23 cellular contexts compared by ENCODE assay signal in the genomic region with DNA sequence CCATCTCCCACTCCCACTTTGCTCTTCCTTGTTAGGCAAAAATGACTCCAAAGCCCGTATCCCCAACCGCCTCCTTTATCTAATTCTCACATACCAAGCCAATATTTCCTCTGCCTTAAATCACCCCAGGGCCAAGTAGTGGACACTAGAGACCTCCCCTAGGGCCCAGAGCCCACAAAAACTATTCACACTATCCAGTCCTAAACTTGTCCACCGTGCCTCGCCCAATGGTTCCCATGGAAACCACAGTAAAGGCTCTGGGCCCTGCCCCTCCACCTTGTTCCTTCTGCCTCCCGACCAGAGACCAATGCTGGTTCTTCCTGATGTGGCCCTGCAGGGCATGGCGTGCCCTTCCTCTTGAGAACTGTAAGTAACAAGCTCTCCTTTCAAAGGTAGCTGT. TPM values are rescaled to one million over a fixed set of nuclear protein-coding genes. Genes with fewer than 3 reads are reported as not detected.
DNase-seq lines count a peak whose midpoint lies in the region; ATAC-seq and TF ChIP-seq lines count a peak whose summit lies in the region.
"Had no signal": no experiment of that assay in that cellular context is flagged by ENCODE, and none has a peak within 500 bp of the region (broad histone marks: within the 10 kb centered on the region; RNA-seq: fewer than 3 reads in every experiment).

No MANE protein-coding gene starts in this region.

- no peak overlapping the region for H2AK5ac ChIP-seq in trophoblast cell (ENCODE audit: low read length)

- H4K12ac ChIP-seq in trophoblast cell (ENCODE audit: low read depth, low read length), result no peak overlapping the region

- H4K91ac ChIP-seq in trophoblast cell (ENCODE audit: low read depth, low read length), result no peak overlapping the region

- H3K4me3 ChIP-seq in endodermal cell (ENCODE audit: low read length) (no peak overlapping the region), trophoblast cell (ENCODE audit: low read depth, low read length) (no peak overlapping the region), SJCRH30 (no peak overlapping the region)
- H3K4me3 ChIP-seq: A549, GM12878, GM23248 had no signal

- H3K27me3 ChIP-seq in endodermal cell (ENCODE audit: control insufficient read depth, insufficient read depth, low read length, poor library complexity, severe bottlenecking) (no peaks in the 10 kb centered on the region), trophoblast cell (ENCODE audit: insufficient read depth, low read length) (no peaks in the 10 kb centered on the region), SJCRH30 (peaks cover 8% of the 10 kb centered on the region; the same call in 1 of the 2 replicates)

- WGBS in endodermal cell (ENCODE audit: insufficient coverage in 1 of 2, insufficient read length in 1 of 2), 2 experiments, result 90 to 96% methylated on average over 4 to 6 of the region's 6 CpGs
- no CpG with 5 or more reads among the region's 6 CpGs for WGBS in trophoblast cell (ENCODE audit: extremely low coverage, insufficient coverage, insufficient read length)

- no peak overlapping the region for H2BK5ac ChIP-seq in trophoblast cell (ENCODE audit: low read depth, low read length, poor library complexity)

- DNase-seq in ELF-1 (ENCODE audit: low read depth, low spot score) (peak; percentile 16), endodermal cell (peak; percentile 28), trophoblast cell (peak; percentile 98 to 99), SJCRH30 (no peak)
- no peak for DNase-seq in NK-92 treated with Interleukin-12 subunit alpha and Interleukin-12 subunit beta, amount 100 ng/mL, for 24 hours (lab: John Stamatoyannopoulos, UW)
- DNase-seq: 8988T; ACHN; C1 segment of cervical spinal cord; Calu3; CD4-positive, alpha-beta memory T cell; COR-L47; DMS53; DMS79 treated with DMSO at 0.1 percent for 48 hours; H7; HCEC 1CT had no signal

- H3K9me3 ChIP-seq in endodermal cell (ENCODE audit: control insufficient read depth, low read length) (no peaks in the 10 kb centered on the region), trophoblast cell (ENCODE audit: insufficient read depth, low read depth, low read length) (no peaks in the 10 kb centered on the region), SJCRH30 (replicated peaks) (no peaks in the 10 kb centered on the region)
- H3K9me3 ChIP-seq: A549 had no signal

- H3K4me3 Mint-ChIP-seq in endodermal cell (no peak overlapping the region), nephron (no peak overlapping the region)
- H3K4me3 Mint-ChIP-seq: CD4-positive, alpha-beta memory T cell had no signal

- H3K4me1 Mint-ChIP-seq in endodermal cell, result no peaks in the 10 kb centered on the region
- H3K4me1 Mint-ChIP-seq in nephron, result peaks cover 11% of the 10 kb centered on the region
- H3K4me1 Mint-ChIP-seq: CD4-positive, alpha-beta memory T cell had no signal

- TF ChIP-seq CTCF in endodermal cell (conservative IDR thresholded peaks at IDR 0.05) (no peak), nephron (IDR thresholded peaks at IDR 0.05; ENCODE audit: unreplicated experiment in 3 of 3) (no peak)

- no peak overlapping the region for H3K9ac ChIP-seq in endodermal cell (ENCODE audit: extremely low read depth, low read length, poor library complexity, severe bottlenecking)
- no peak overlapping the region for H3K9ac ChIP-seq in trophoblast cell (ENCODE audit: low read length)
- H3K9ac ChIP-seq: GM23248 had no signal

- H2AFZ ChIP-seq in trophoblast cell (ENCODE audit: insufficient read depth, low read length, poor library complexity), result no peak overlapping the region
- H2AFZ ChIP-seq: GM23248 had no signal

- no peaks in the 10 kb centered on the region for H3K36me3 Mint-ChIP-seq in endodermal cell (ENCODE audit: low read depth)
- H3K36me3 Mint-ChIP-seq in nephron (ENCODE audit: low read depth), result no peaks in the 10 kb centered on the region
- H3K36me3 Mint-ChIP-seq: CD4-positive, alpha-beta memory T cell had no signal

- H3K4ac ChIP-seq in trophoblast cell (ENCODE audit: low read depth, low read length), result no peak overlapping the region

- H3K4me2 ChIP-seq in trophoblast cell (ENCODE audit: low read length), result no peak overlapping the region
- H3K4me2 ChIP-seq: A549 had no signal

- no peaks in the 10 kb centered on the region for H3K79me1 ChIP-seq in trophoblast cell (ENCODE audit: low read length)

- no peak overlapping the region for H4K8ac ChIP-seq in trophoblast cell (ENCODE audit: low read depth, low read length)

- H3K4me1 ChIP-seq in endodermal cell (ENCODE audit: control insufficient read depth, insufficient read depth, low read length) (no peaks in the 10 kb centered on the region), trophoblast cell (ENCODE audit: control insufficient read depth in 1 of 2, insufficient read depth in 2 of 2, low read length in 2 of 2) (peaks cover 0 to 4% of the 10 kb centered on the region in 2 experiments), SJCRH30 (no peaks in the 10 kb centered on the region)
- H3K4me1 ChIP-seq: A549 had no signal

- H3K14ac ChIP-seq in trophoblast cell (ENCODE audit: low read length), result no peak overlapping the region

- H3K27ac Mint-ChIP-seq in endodermal cell, result no peak overlapping the region
- peak overlapping the region in 2 of 3 experiments; percentile 9 to 55 for H3K27ac Mint-ChIP-seq in nephron
- H3K27ac Mint-ChIP-seq: CD4-positive, alpha-beta memory T cell had no signal

- H3K27ac ChIP-seq in endodermal cell (ENCODE audit: low read depth, low read length) (no peak overlapping the region), trophoblast cell (ENCODE audit: low read depth, low read length) (no peak overlapping the region), SJCRH30 (no peak overlapping the region)
- H3K27ac ChIP-seq: A549, GM23248 had no signal

- H2BK12ac ChIP-seq in trophoblast cell (ENCODE audit: low read length), result no peak overlapping the region

- H2BK120ac ChIP-seq in trophoblast cell (ENCODE audit: insufficient read depth, low read length, poor library complexity), result no peak overlapping the region

- H3K27me3 Mint-ChIP-seq in endodermal cell (ENCODE audit: insufficient read depth) (no peaks in the 10 kb centered on the region), nephron (ENCODE audit: low read depth) (peaks cover 50% of the 10 kb centered on the region)

- ATAC-seq in GM19324 (IDR thresholded peaks at IDR 0.05; ENCODE audit: low FRiP score, unreplicated experiment), result no peak
- ATAC-seq: A549, GM12878 had no signal

- no peaks in the 10 kb centered on the region for H3K79me2 ChIP-seq in trophoblast cell (ENCODE audit: control insufficient read depth, insufficient read depth, low read length, poor library complexity)

- H3K9me3 Mint-ChIP-seq in endodermal cell, result no peaks in the 10 kb centered on the region
- peaks cover 6% of the 10 kb centered on the region for H3K9me3 Mint-ChIP-seq in nephron

- H3K36me3 ChIP-seq in endodermal cell (ENCODE audit: control insufficient read depth, insufficient read depth, low read length) (no peaks in the 10 kb centered on the region), trophoblast cell (ENCODE audit: control insufficient read depth in 1 of 2, insufficient read depth in 2 of 2, low read length in 2 of 2) (no peaks in the 10 kb centered on the region), SJCRH30 (no peaks in the 10 kb centered on the region)

- H3K23ac ChIP-seq in trophoblast cell (ENCODE audit: low read length), result no peak overlapping the region

- no peak overlapping the region for H3K18ac ChIP-seq in trophoblast cell (ENCODE audit: low read length)

RNA-seq across cellular contexts. Expression of a gene that starts 11.8 kb away (rescaled TPM):
- not detected for total RNA-seq in endodermal cell
- polyA plus RNA-seq in endodermal cell (2013, experiment 1 of 2), result not detected
- not detected for polyA plus RNA-seq in endodermal cell (2013, experiment 2 of 2)
- 0.04 TPM in 1 of 2 replicates, not detected in the other for polyA plus RNA-seq in trophoblast cell (2013)
- not detected in 2 replicates for total RNA-seq in SJCRH30 (2014; rRNA removed; shearing (Covaris generic))
- total RNA-seq: Calu3; CD4-positive, alpha-beta memory T cell; Daoy; GM12878; GM23248; H1; H7 had no signal
- polyA plus RNA-seq: A549; CD4-positive, alpha-beta memory T cell; GM12878; GM23248 had no signal

RNA-seq across cellular contexts. Expression of a gene that starts 15.7 kb away (rescaled TPM):
- total RNA-seq in endodermal cell, result not detected
- polyA plus RNA-seq in endodermal cell (2013, experiment 1 of 2), result not detected
- polyA plus RNA-seq in endodermal cell (2013, experiment 2 of 2), result not detected
- polyA plus RNA-seq in trophoblast cell (2013), result not detected in 2 replicates
- total RNA-seq in SJCRH30 (2014; rRNA removed; shearing (Covaris generic)), result not detected in 2 replicates
- total RNA-seq: Calu3; CD4-positive, alpha-beta memory T cell; Daoy; GM12878; GM23248; H1; H7 had no signal
- polyA plus RNA-seq: A549; BJ; CD4-positive, alpha-beta memory T cell; GM12878; GM23248; H1 had no signal

RNA-seq across cellular contexts. Expression of a gene that starts 33.4 kb away (rescaled TPM):
- not detected for total RNA-seq in endodermal cell
- polyA plus RNA-seq in endodermal cell (2013, experiment 1 of 2), result not detected
- not detected for polyA plus RNA-seq in endodermal cell (2013, experiment 2 of 2)
- not detected in 2 replicates for polyA plus RNA-seq in trophoblast cell (2013)
- total RNA-seq in SJCRH30 (2014; rRNA removed; shearing (Covaris generic)), result 0.08 TPM in 1 of 2 replicates, not detected in the other
- total RNA-seq: Calu3; CD4-positive, alpha-beta memory T cell; Daoy; GM12878; GM23248; H1; H7 had no signal
- polyA plus RNA-seq: A549; BJ; CD4-positive, alpha-beta memory T cell; GM12878; GM23248; H1 had no signal

RNA-seq across cellular contexts. Expression of a gene that starts 41.9 kb away (rescaled TPM):
- total RNA-seq in endodermal cell, result under 1 TPM in 1 of 2 donors, not detected in 1; 0.24 TPM
- polyA plus RNA-seq in endodermal cell (2013, experiment 1 of 2), result not detected
- not detected for polyA plus RNA-seq in endodermal cell (2013, experiment 2 of 2)
- 0.27 and 0.35 TPM in 2 replicates for polyA plus RNA-seq in trophoblast cell (2013)
- not detected in 2 replicates for total RNA-seq in SJCRH30 (2014; rRNA removed; shearing (Covaris generic))
- total RNA-seq: Calu3; CD4-positive, alpha-beta memory T cell; Daoy; GM12878; GM23248 had no signal
- polyA plus RNA-seq: A549; BJ; CD4-positive, alpha-beta memory T cell; GM12878; GM23248 had no signal

Comparison
In these comparisons a context has a peak if more than half of its experiments do, and no peak if none do; other contexts are left out.
1. DNase-seq: peak in ELF-1 (single experiment), endodermal cell (single experiment) and trophoblast cell (2 of 2); none in NK-92 treated with Interleukin-12 subunit alpha and Interleukin-12 subunit beta, amount 100 ng/mL, for 24 hours (single experiment) and SJCRH30 (0 of 2).